Comparison of ENCODE assay signal across 8 cellular contexts in the genomic region with DNA sequence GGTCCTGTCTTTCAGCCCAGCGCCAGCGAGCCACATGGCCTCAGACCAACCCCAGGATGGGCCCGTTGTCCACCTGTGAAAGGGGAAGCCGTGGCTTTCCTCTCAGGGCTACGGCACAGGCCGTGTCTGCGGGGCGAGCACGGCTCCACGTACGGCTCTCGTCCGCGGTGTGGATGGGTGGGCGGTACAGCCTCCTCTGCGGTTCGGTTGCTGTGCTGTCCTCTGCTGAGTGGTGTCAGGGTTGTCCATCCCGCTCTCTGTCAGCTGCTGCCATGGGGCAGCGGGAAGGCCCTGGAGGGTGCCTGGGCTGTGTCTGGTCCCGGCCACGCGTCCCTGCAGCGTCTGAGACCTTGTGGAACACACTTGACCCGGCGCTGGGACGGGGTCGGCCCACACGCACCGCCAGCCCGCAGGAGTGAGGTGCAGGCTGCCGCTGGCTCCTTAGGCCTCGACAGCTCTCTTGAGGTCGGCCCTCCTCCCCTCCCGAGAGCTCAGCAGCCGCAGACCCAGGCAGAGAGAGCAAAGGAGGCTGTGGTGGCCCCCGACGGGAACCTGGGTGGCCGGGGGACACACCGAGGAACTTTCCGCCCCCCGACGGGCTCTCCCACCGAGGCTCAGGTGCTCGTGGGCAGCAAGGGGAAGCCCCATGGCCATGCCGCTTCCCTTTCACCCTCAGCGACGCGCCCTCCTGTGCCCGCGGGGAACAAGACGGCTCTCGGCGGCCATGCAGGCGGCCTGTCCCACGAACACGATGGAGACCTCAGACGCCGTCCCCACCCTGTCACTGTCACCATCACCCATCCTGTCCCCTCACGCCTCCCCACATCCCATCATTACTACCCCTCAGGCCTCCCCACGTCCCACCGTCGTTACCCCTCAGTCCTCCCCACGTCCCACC.
DNase-seq lines count a peak whose midpoint lies in the region; ATAC-seq and TF ChIP-seq lines count a peak whose summit lies in the region.

No MANE protein-coding gene starts in this region.

- TF ChIP-seq POLR2A in GM18505 (IDR thresholded peaks at IDR 0.05; ENCODE audit: borderline replicate concordance, extremely low read depth, insufficient read depth, insufficient read length), result peak; percentile 44

- DNase-seq in T-helper 1 cell, result peak in 4 of 5 donors; percentile 29 to 56 (median 46)
- DNase-seq in central memory CD4-positive, alpha-beta T cell, result peak; percentile 57
- peak; percentile 62 for DNase-seq in stimulated activated naive CD4-positive, alpha-beta T cell treated with Interleukin-2 at 50 U/mL for 16 hours (lab: John Stamatoyannopoulos, UW)
- no peak for DNase-seq in NCI-H510A treated with DMSO at 0.1 percent for 48 hours (lab: John Stamatoyannopoulos, UW)
- no peak for DNase-seq in DMS153 (lab: John Stamatoyannopoulos, UW)
- DNase-seq in RKO (ENCODE audit: low spot score), result no peak

- peak; percentile 29 for ATAC-seq in GM18505 (IDR thresholded peaks at IDR 0.05; ENCODE audit: unreplicated experiment)
- ATAC-seq in HG02759 (IDR thresholded peaks at IDR 0.05; ENCODE audit: unreplicated experiment), result peak; percentile 36

Comparison
In these comparisons a context has a peak if more than half of its experiments do, and no peak if none do; other contexts are left out.
1. DNase-seq: peak in T-helper 1 cell (4 of 5), central memory CD4-positive, alpha-beta T cell (single experiment) and stimulated activated naive CD4-positive, alpha-beta T cell treated with Interleukin-2 at 50 U/mL for 16 hours (single experiment); none in NCI-H510A treated with DMSO at 0.1 percent for 48 hours (single experiment), DMS153 (single experiment) and RKO (single experiment).